In the genomic region with DNA sequence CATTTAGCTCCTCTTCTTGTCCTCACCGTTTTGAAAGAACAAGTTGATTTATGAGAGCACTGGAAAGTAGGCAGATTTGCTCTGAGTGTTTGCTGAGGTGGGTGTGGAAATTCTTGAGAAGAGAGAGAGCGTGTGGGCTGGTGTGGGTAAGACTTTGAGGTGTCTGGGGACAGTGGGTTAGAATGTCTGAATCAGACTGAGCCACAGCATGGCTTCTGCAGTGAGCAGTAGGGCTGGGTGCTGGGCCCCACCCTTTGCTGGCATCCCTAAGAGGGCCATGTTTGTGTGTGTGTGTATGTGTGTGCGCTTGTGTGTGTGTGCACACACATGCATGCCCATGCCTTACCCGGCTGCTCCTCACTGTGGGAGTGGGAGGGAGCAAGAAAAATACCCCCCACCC, we compare ENCODE assay signal across 11 cellular contexts.
A peak's percentile ranks its signal among the peaks of the same experiment; 100 is the strongest.
DNase-seq lines count a peak whose midpoint lies in the region; ATAC-seq and TF ChIP-seq lines count a peak whose summit lies in the region.
"Had no signal": no experiment of that assay in that cellular context is flagged by ENCODE, and none has a peak within 500 bp of the region (broad histone marks: within the 10 kb centered on the region; RNA-seq: fewer than 3 reads in every experiment).

No MANE protein-coding gene starts in this region.

- H3K4me3 ChIP-seq in WI38 (ENCODE audit: low read depth, low read length), result no peak overlapping the region
- no peak overlapping the region for H3K4me3 ChIP-seq in fibroblast of mammary gland (ENCODE audit: control insufficient read depth, low read depth, low read length)
- H3K4me3 ChIP-seq in brain microvascular endothelial cell (ENCODE audit: low read depth, low read length), result no peak overlapping the region

- H3K27me3 ChIP-seq in brain microvascular endothelial cell (replicated peaks), result no peaks in the 10 kb centered on the region

- DNase-seq in AG20443 (ENCODE audit: low spot score) (peak; percentile 64), fibroblast of mammary gland (ENCODE audit: low read depth) (peak; percentile 84), GM10266 (ENCODE audit: extremely low spot score) (no peak), NCI-H526 treated with DMSO at 0.1 percent for 48 hours (lab: John Stamatoyannopoulos, UW) (no peak), brain microvascular endothelial cell (no peak)
- peak; percentile 65 for DNase-seq in stimulated activated CD4-positive, alpha-beta T cell treated with anti-CD3 and anti-CD28 coated beads, Interleukin-1b, Interleukin-23, amount 100 ng/mL, for 48 hours
- DNase-seq: activated effector memory CD4-positive, alpha-beta T cell treated with Interleukin-2 at 50 U/mL for 16 hours; CD4-positive, alpha-beta T cell; NCI-H1930 had no signal

- no peaks in the 10 kb centered on the region for H3K36me3 ChIP-seq in brain microvascular endothelial cell (replicated peaks)

- ATAC-seq in HG03108 (IDR thresholded peaks at IDR 0.05; ENCODE audit: unreplicated experiment), result no peak

- in situ Hi-C loops in brain microvascular endothelial cell (cut with HindIII; ENCODE audit: low pct_ligation_motif_present, low sequenced_read_pairs), result no loop called here

- H3K27ac ChIP-seq in brain microvascular endothelial cell, result no peak overlapping the region

- TF ChIP-seq CTCF in WI38 (IDR thresholded peaks at IDR 0.05; ENCODE audit: low read depth, low read length) (0 out of 2 replicates have a peak, but pooled peaks have one; percentile 2), fibroblast of mammary gland (conservative IDR thresholded peaks at IDR 0.05; ENCODE audit: control insufficient read depth, insufficient read depth, low read depth, low read length) (no peak), GM10266 (IDR thresholded peaks at IDR 0.05; ENCODE audit: control insufficient read depth, insufficient read depth, low read depth, missing control alignments) (no peak), brain microvascular endothelial cell (IDR thresholded peaks at IDR 0.05; ENCODE audit: low read depth, low read length, missing control alignments) (no peak)

Comparison
In these comparisons a context has a peak if more than half of its experiments do, and no peak if none do; other contexts are left out.
1. DNase-seq: peak in AG20443 (single experiment), fibroblast of mammary gland (single experiment) and stimulated activated CD4-positive, alpha-beta T cell treated with anti-CD3 and anti-CD28 coated beads, Interleukin-1b, Interleukin-23, amount 100 ng/mL, for 48 hours (single experiment); none in GM10266 (single experiment), NCI-H526 treated with DMSO at 0.1 percent for 48 hours (single experiment) and brain microvascular endothelial cell (single experiment).